In genomic region chr20:10671221-10671849, GRCh38 we compare ENCODE assay signal across 8 cellular contexts. TPM values are rescaled to one million over a fixed set of nuclear protein-coding genes. Genes with fewer than 3 reads are reported as not detected.
A peak's percentile ranks its signal among the peaks of the same experiment; 100 is the strongest.
DNase-seq lines count a peak whose midpoint lies in the region; ATAC-seq and TF ChIP-seq lines count a peak whose summit lies in the region.

No MANE protein-coding gene starts in this region.

- WGBS in adrenal gland, 4 donors = 15 to 24% (median 17%) methylated on average over 7 to 12 of the region's 12 CpGs

- POLR2A ChIA-PET in BJ (lab: Charles Lee) = no interaction called here

- H3K4me1 ChIP-seq in adrenal gland (replicated peaks in 1 of 2) (peaks cover 13 to 19% of the 10 kb centered on the region in 2 donors), left ventricle myocardium inferior (peaks cover 90% of the 10 kb centered on the region), parathyroid adenoma (peaks cover 19% of the 10 kb centered on the region)

- H3K79me2 ChIP-seq in parathyroid adenoma = peaks cover 7% of the 10 kb centered on the region

- ATAC-seq in GM18508 (IDR thresholded peaks at IDR 0.05; ENCODE audit: insufficient read depth, unreplicated experiment) (peak; percentile 25), HG02943 (IDR thresholded peaks at IDR 0.05; ENCODE audit: low read depth, unreplicated experiment) (peak; percentile 28)

- H3K9ac ChIP-seq in parathyroid adenoma = peak overlapping the region; percentile 67

- H3K27me3 ChIP-seq in BJ (ENCODE audit: control insufficient read depth, insufficient read depth, low read length) (0 out of 2 replicates have a peak, but pooled peaks cover 2% of the 10 kb centered on the region), adrenal gland (no peaks in the 10 kb centered on the region), left ventricle myocardium inferior (ENCODE audit: low read depth) (no peaks in the 10 kb centered on the region), parathyroid adenoma (ENCODE audit: control insufficient read depth, insufficient read depth, low read length) (no peaks in the 10 kb centered on the region)

- peak overlapping the region; percentile 100 for H2AFZ ChIP-seq in parathyroid adenoma

- intact Hi-C loops in adrenal gland (cut with DNase I) (loop anchor here in 1 of 2 donors (10.0 kb wide), 1 partner anchor 603 kb away; no protein-coding TSS in a partner anchor), left ventricle myocardium inferior (cut with micrococcal nuclease) (no loop called here)

- peak; percentile 78 for TF ChIP-seq CTCF in BJ (IDR thresholded peaks at IDR 0.05; ENCODE audit: insufficient read depth, low read depth, low read length)
- TF ChIP-seq CTCF in adrenal gland (IDR thresholded peaks at IDR 0.05) = peak; percentile 15 to 53 (median 40)
- peak; percentile 63 for TF ChIP-seq CTCF in left ventricle myocardium inferior (IDR thresholded peaks at IDR 0.05; ENCODE audit: borderline replicate concordance)
- peak; percentile 69 for TF ChIP-seq CTCF in parathyroid adenoma (IDR thresholded peaks at IDR 0.05)

- H3K36me3 ChIP-seq in BJ (ENCODE audit: control insufficient read depth, insufficient read depth, low read length) = no peaks in the 10 kb centered on the region; the same call in 1 of the 2 replicates
- H3K36me3 ChIP-seq in adrenal gland (replicated peaks in 1 of 2) = no peaks in the 10 kb centered on the region
- H3K36me3 ChIP-seq in left ventricle myocardium inferior = peaks cover 29% of the 10 kb centered on the region
- no peaks in the 10 kb centered on the region for H3K36me3 ChIP-seq in parathyroid adenoma (ENCODE audit: control insufficient read depth, insufficient read depth, low read length)

- H3K4me2 ChIP-seq in parathyroid adenoma (ENCODE audit: low read length) = peak overlapping the region; percentile 68

- CTCF ChIA-PET in BJ (lab: Yijun Ruan, JAX) = interaction anchor here (0.7 to 1.9 kb wide), 16 partner anchors 10 to 873 kb away, joined by 3 to 16 read pairs (median 4); no protein-coding TSS in a partner anchor

- peak in 1 of 2 donors; percentile 15 for TF ChIP-seq POLR2A in adrenal gland (IDR thresholded peaks at IDR 0.05)

- peak overlapping the region; percentile 52 for H3K4me3 ChIP-seq in BJ (ENCODE audit: low read depth, low read length)
- peak overlapping the region in 2 of 4 donors; percentile 66 to 75 for H3K4me3 ChIP-seq in adrenal gland
- peak overlapping the region; percentile 94 for H3K4me3 ChIP-seq in left ventricle myocardium inferior
- peak overlapping the region; percentile 66 for H3K4me3 ChIP-seq in parathyroid adenoma (ENCODE audit: low read depth, low read length)

- H3K9me3 ChIP-seq in adrenal gland (replicated peaks in 1 of 3) (no peaks in the 10 kb centered on the region), left ventricle myocardium inferior (replicated peaks) (no peaks in the 10 kb centered on the region), parathyroid adenoma (ENCODE audit: control insufficient read depth, low read length) (no peaks in the 10 kb centered on the region)

- DNase-seq in BJ (ENCODE audit: low read depth) = peak; percentile 32
- peak; percentile 49 to 78 for DNase-seq in NOMO-1 (lab: John Stamatoyannopoulos, UW; ENCODE audit: unreplicated experiment in 2 of 2)
- peak; percentile 64 to 86 (median 80) for DNase-seq in adrenal gland
- peak; percentile 70 for DNase-seq in left ventricle myocardium inferior
- no peak for DNase-seq in NCI-H187 treated with DMSO at 0.1 percent for 48 hours (lab: John Stamatoyannopoulos, UW)

- H3K27ac ChIP-seq in adrenal gland = peak overlapping the region in 4 of 5 donors; percentile 37 to 97 (median 90)
- peak overlapping the region; percentile 99 for H3K27ac ChIP-seq in left ventricle myocardium inferior (replicated peaks)
- H3K27ac ChIP-seq in parathyroid adenoma = peak overlapping the region; percentile 99

RNA-seq across cellular contexts. Expression of gene JAG1, which starts 2.5 kb away (rescaled TPM):
- 10.6 and 19.9 TPM in 2 replicates for polyA plus RNA-seq in BJ (2011; rRNA removed)
- 27.1 and 52.7 TPM in 2 replicates for polyA minus RNA-seq in BJ (2011; rRNA and poly(A)+ RNA removed)
- total RNA-seq in adrenal gland = 10 to 100 TPM in 6 of 8 donors, 1 to 10 TPM in 2; 7.9 to 22.0 (median 16.0) TPM
- 1 to 10 TPM; 6.8 to 8.5 (median 7.9) TPM for polyA plus RNA-seq in adrenal gland
- 20.5 TPM for total RNA-seq in left ventricle myocardium inferior
